19 cellular contexts compared by ENCODE assay signal in the genomic region with DNA sequence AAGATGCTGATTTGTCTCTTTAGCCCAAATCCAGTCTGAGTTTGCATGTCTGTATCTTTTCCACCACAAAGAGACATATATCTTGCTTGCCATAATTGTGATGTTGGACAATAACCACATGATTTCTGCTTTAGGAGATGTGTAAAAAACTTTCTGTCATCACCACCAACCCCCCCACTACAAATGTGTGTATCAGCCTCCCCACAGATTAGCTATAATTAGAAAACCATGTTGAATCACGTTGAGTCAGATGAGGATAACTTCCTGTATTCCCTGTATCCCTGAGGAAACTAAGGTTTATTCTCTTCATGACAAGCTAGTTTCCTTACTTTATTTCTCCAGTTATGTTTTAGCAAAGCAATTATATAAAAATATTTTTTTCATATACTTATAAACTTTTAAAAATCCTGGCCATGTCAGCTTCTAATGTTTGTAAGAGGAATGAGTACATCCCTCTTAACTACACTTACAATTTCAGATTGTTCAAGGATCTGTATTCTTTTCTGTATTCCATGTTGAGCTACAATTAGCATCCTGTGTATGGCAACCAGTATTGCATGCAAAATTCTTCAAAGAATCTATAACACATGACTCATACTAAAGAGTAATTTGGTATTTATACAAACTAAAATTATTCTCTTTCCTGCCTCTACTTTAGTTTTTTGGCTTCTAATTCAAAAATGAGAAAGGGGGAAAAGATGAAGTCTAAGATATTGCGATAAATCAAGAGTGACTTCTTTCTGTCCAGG.
DNase-seq lines count a peak whose midpoint lies in the region; TF ChIP-seq lines count a peak whose summit lies in the region.
"Had no signal": no experiment of that assay in that cellular context is flagged by ENCODE, and none has a peak within 500 bp of the region (broad histone marks: within the 10 kb centered on the region; RNA-seq: fewer than 3 reads in every experiment).

No MANE protein-coding gene starts in this region.

- CTCF ChIA-PET in AG04450 (lab: Charles Lee): interaction anchor here (1.7 kb wide), 1 partner anchor 45 kb away, joined by 3 read pairs; no protein-coding TSS in a partner anchor

- no peaks in the 10 kb centered on the region for H3K27me3 ChIP-seq in AG04450 (ENCODE audit: control insufficient read depth, insufficient read depth, low read length)
- H3K27me3 ChIP-seq: upper lobe of left lung had no signal

- DNase-seq in AG04450 (ENCODE audit: low read depth, low spot score) (no peak), HFF-Myc (ENCODE audit: extremely low read depth, low read depth) (peak; percentile 53), astrocyte of the hippocampus (ENCODE audit: low read depth, low spot score) (peak; percentile 11), iris pigment epithelial cell (ENCODE audit: low read depth) (peak; percentile 31), G401 (ENCODE audit: low spot score) (no peak), HT-29 (ENCODE audit: low spot score) (no peak)
- DNase-seq in activated CD4-positive, alpha-beta T cell treated with anti-CD3 and anti-CD28 coated beads, Interleukin-2, amount 50 U/mL, for 48 hours: no peak
- no peak for DNase-seq in central memory CD4-positive, alpha-beta T cell
- DNase-seq: activated CD8-positive, alpha-beta T cell treated with anti-CD3 and anti-CD28 coated beads for 36 hours; Calu3; head of caudate nucleus; kidney; NCI-H187; NCI-H524 treated with DMSO at 0.1 percent for 48 hours; nucleus accumbens; small intestine; stimulated activated naive B cell treated with anti-CD40 and anti-IgM and Interleukin-4, amounts not matched to agents 10 μg/mL and 1 μg/mL and 100 μg/mL, for 72 hours; upper lobe of left lung; WERI-Rb-1 had no signal

- H3K4me3 ChIP-seq in AG04450 (ENCODE audit: low read depth, low read length): no peak overlapping the region
- H3K4me3 ChIP-seq in HFF-Myc (replicated peaks; ENCODE audit: low read depth, low read length): no peak overlapping the region
- H3K4me3 ChIP-seq: upper lobe of left lung had no signal

- peak overlapping the region; percentile 62 for H3K27ac ChIP-seq in AG04450 (ENCODE audit: low read depth, low read length)
- H3K27ac ChIP-seq: upper lobe of left lung, WERI-Rb-1 had no signal

- TF ChIP-seq CTCF in AG04450 (IDR thresholded peaks at IDR 0.05; ENCODE audit: low read depth, low read length): no peak
- no peak for TF ChIP-seq CTCF in HFF-Myc (IDR thresholded peaks at IDR 0.05; ENCODE audit: low read depth, low read length, missing control alignments)

- POLR2A ChIA-PET in AG04450 (lab: Yijun Ruan, JAX): interaction anchor here (0.6 kb wide), 2 partner anchors 10 to 1406 kb away, joined by 3 read pairs; partner anchors contain the start of genes CHML and OPN3

- in situ Hi-C loops in G401 (cut with HindIII; ENCODE audit: low sequenced_read_pairs): no loop called here

- no peaks in the 10 kb centered on the region for H3K9me3 ChIP-seq in AG04450 (ENCODE audit: control insufficient read depth, insufficient read depth, low read length)
- H3K9me3 ChIP-seq: upper lobe of left lung had no signal

Comparison
In these comparisons a context has a peak if more than half of its experiments do, and no peak if none do; other contexts are left out.
1. DNase-seq: peak in HFF-Myc (single experiment), astrocyte of the hippocampus (single experiment) and iris pigment epithelial cell (single experiment); none in AG04450 (single experiment), G401 (single experiment), activated CD4-positive, alpha-beta T cell treated with anti-CD3 and anti-CD28 coated beads, Interleukin-2, amount 50 U/mL, for 48 hours (0 of 2), HT-29 (single experiment) and central memory CD4-positive, alpha-beta T cell (single experiment).